In genomic region chr5:133994990-133995333, GRCh38 we compare ENCODE assay signal across 14 cellular contexts. TPM values are rescaled to one million over a fixed set of nuclear protein-coding genes. Genes with fewer than 3 reads are reported as not detected.
DNase-seq lines count a peak whose midpoint lies in the region; TF ChIP-seq lines count a peak whose summit lies in the region.
"Had no signal": no experiment of that assay in that cellular context is flagged by ENCODE, and none has a peak within 500 bp of the region (broad histone marks: within the 10 kb centered on the region; RNA-seq: fewer than 3 reads in every experiment).

No MANE protein-coding gene starts in this region.

- H4K20me1 ChIP-seq in BLaER1: peaks cover 79% of the 10 kb centered on the region

- TF ChIP-seq POLR2A in adrenal gland (IDR thresholded peaks at IDR 0.05): no peak

- intact Hi-C loops in adrenal gland (cut with DNase I): no loop called here

- H3K4me1 ChIP-seq in BLaER1 (peaks cover 91% of the 10 kb centered on the region), HEK293 (ENCODE audit: control insufficient read depth, insufficient read depth, low read length) (peaks cover 32% of the 10 kb centered on the region), adrenal gland (replicated peaks in 1 of 2) (peaks cover 19 to 64% of the 10 kb centered on the region in 2 donors), mucosa of stomach (ENCODE audit: control insufficient read depth, insufficient read depth, low read length) (peaks cover 53% of the 10 kb centered on the region)

- H3K9me3 ChIP-seq in BLaER1 (no peaks in the 10 kb centered on the region), HEK293 (ENCODE audit: control insufficient read depth, insufficient read depth, low read depth, low read length) (no peaks in the 10 kb centered on the region), adrenal gland (replicated peaks in 1 of 3) (no peaks in the 10 kb centered on the region), mucosa of stomach (ENCODE audit: control insufficient read depth, low read length) (no peaks in the 10 kb centered on the region)
- H3K9me3 ChIP-seq: left lung had no signal

- peak overlapping the region; percentile 89 for H3K27ac ChIP-seq in BLaER1
- no peak overlapping the region for H3K27ac ChIP-seq in HEK293 (ENCODE audit: extremely low read depth, low read depth, low read length)
- peak overlapping the region in 3 of 5 donors; percentile 21 to 58 (median 42) for H3K27ac ChIP-seq in adrenal gland
- no peak overlapping the region for H3K27ac ChIP-seq in brain microvascular endothelial cell
- H3K27ac ChIP-seq: left lung had no signal

- H3K4me2 ChIP-seq in BLaER1: peak overlapping the region; percentile 95

- TF ChIP-seq CTCF in HEK293 (tag by site-specific recombination; IDR thresholded peaks at IDR 0.05) (no peak), adrenal gland (IDR thresholded peaks at IDR 0.05) (no peak), brain microvascular endothelial cell (IDR thresholded peaks at IDR 0.05; ENCODE audit: low read depth, low read length, missing control alignments) (no peak)

- H3K9ac ChIP-seq in BLaER1 (peak overlapping the region; percentile 85), mucosa of stomach (ENCODE audit: low read length) (peak overlapping the region; percentile 14)

- DNase-seq in adrenal gland (peak in 1 of 7 donors; percentile 14), HEK293T (ENCODE audit: extremely low spot score) (no peak), Ammon's horn (ENCODE audit: low spot score) (no peak), SW480 (ENCODE audit: low spot score) (no peak), brain microvascular endothelial cell (no peak)
- DNase-seq: anterior cingulate cortex; C1 segment of cervical spinal cord; left lung; NCI-H2029 treated with DMSO at 0.1 percent for 48 hours; stimulated activated CD4-positive, alpha-beta T cell treated with anti-CD3 and anti-CD28 coated beads, Interleukin-2, amount 100 ng/mL, for 48 hours; stimulated activated naive CD8-positive, alpha-beta T cell treated with anti-CD3 and anti-CD28 coated beads, Interleukin-15, amount 100 ng/mL, for 72 hours had no signal

- CTCF ChIA-PET in HEK293 (lab: Yijun Ruan, JAX): interaction anchor here (0.8 to 2.0 kb wide), 4 partner anchors 7 to 71 kb away, joined by 3 to 9 read pairs (median 4); no protein-coding TSS in a partner anchor
- CTCF ChIA-PET in HEK293T (lab: Yijun Ruan, JAX): interaction anchor here (1.1 to 3.3 kb wide), 3 partner anchors 13 to 63 kb away, joined by 3 to 20 read pairs (median 12); no protein-coding TSS in a partner anchor

- H3K36me3 ChIP-seq in BLaER1 (peaks cover 35% of the 10 kb centered on the region), HEK293 (ENCODE audit: control insufficient read depth in 2 of 2, insufficient read depth in 1 of 2, low read length in 2 of 2) (peaks cover 0 to 32% of the 10 kb centered on the region in 2 experiments; a peak in 1 of 3 replicates), adrenal gland (replicated peaks in 1 of 2) (peaks cover 0 to 16% of the 10 kb centered on the region in 2 donors), mucosa of stomach (ENCODE audit: control insufficient read depth, insufficient read depth, low read length) (peaks cover 14% of the 10 kb centered on the region), brain microvascular endothelial cell (replicated peaks) (peaks cover 14% of the 10 kb centered on the region)

- POLR2A ChIA-PET in HEK293 (lab: Yijun Ruan, JAX): interaction anchor here (0.6 to 1.6 kb wide), 3 partner anchors 38 to 315 kb away, joined by 3 to 5 read pairs (median 3); partner anchors contain the start of gene PPP2CA
- POLR2A ChIA-PET in HEK293T (lab: Yijun Ruan, JAX): interaction anchor here (1.7 to 2.8 kb wide), 2 partner anchors 9 kb away, joined by 5 to 19 read pairs; partner anchors contain the start of gene VDAC1

- WGBS in adrenal gland, 4 donors: 45 to 80% (median 57%) methylated on average over 3 to 6 of the region's 6 CpGs

- in situ Hi-C loops in brain microvascular endothelial cell (cut with HindIII; ENCODE audit: low pct_ligation_motif_present, low sequenced_read_pairs): no loop called here

- H3K27me3 ChIP-seq in BLaER1: no peaks in the 10 kb centered on the region
- no peaks in the 10 kb centered on the region for H3K27me3 ChIP-seq in adrenal gland
- H3K27me3 ChIP-seq in mucosa of stomach (ENCODE audit: control insufficient read depth, insufficient read depth, low read length): no peaks in the 10 kb centered on the region
- H3K27me3 ChIP-seq in brain microvascular endothelial cell (replicated peaks): no peaks in the 10 kb centered on the region
- H3K27me3 ChIP-seq: left lung had no signal

- H3K4me3 ChIP-seq in BLaER1 (peak overlapping the region; percentile 67), HEK293 (ENCODE audit: low read depth, low read length) (no peak overlapping the region), adrenal gland (no peak overlapping the region), mucosa of stomach (ENCODE audit: low read length) (no peak overlapping the region), brain microvascular endothelial cell (ENCODE audit: low read depth, low read length) (no peak overlapping the region)
- H3K4me3 ChIP-seq: left lung had no signal

TF ChIP-seq in HEK293, 187 proteins besides CTCF, POLR2A, EP300 and RAD21:
- TF ChIP-seq ZNF600 (tag by site-specific recombination; IDR thresholded peaks at IDR 0.05) (peak; percentile 46; the same call in 1 of the 2 replicates), ZIC2 (tag by site-specific recombination; IDR thresholded peaks at IDR 0.05) (peak; percentile 56; the same call in 1 of the 2 replicates), GLIS1 (tag by site-specific recombination; IDR thresholded peaks at IDR 0.05) (peak; percentile 24; the same call in 1 of the 2 replicates)
- TF ChIP-seq, protein P1, sequence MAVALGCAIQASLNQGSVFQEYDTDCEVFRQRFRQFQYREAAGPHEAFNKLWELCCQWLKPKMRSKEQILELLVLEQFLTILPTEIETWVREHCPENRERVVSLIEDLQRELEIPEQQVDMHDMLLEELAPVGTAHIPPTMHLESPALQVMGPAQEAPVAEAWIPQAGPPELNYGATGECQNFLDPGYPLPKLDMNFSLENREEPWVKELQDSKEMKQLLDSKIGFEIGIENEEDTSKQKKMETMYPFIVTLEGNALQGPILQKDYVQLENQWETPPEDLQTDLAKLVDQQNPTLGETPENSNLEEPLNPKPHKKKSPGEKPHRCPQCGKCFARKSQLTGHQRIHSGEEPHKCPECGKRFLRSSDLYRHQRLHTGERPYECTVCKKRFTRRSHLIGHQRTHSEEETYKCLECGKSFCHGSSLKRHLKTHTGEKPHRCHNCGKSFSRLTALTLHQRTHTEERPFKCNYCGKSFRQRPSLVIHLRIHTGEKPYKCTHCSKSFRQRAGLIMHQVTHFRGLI (tag by site-specific recombination; IDR thresholded peaks at IDR 0.05): no peak

TF ChIP-seq in HEK293T, 16 proteins besides CTCF, POLR2A, EP300 and RAD21:
- TF ChIP-seq SP1 (IDR thresholded peaks at IDR 0.05): no peak
- no peak for TF ChIP-seq CTBP1 (IDR thresholded peaks at IDR 0.05; ENCODE audit: borderline replicate concordance)
- no peak for TF ChIP-seq HDGF (IDR thresholded peaks at IDR 0.05; ENCODE audit: borderline replicate concordance)
- TF ChIP-seq SUZ12 (IDR thresholded peaks at IDR 0.05): no peak
- TF ChIP-seq FOXA1 (IDR thresholded peaks at IDR 0.05): no peak
- TF ChIP-seq L3MBTL2 (conservative IDR thresholded peaks at IDR 0.05): no peak
- no peak for TF ChIP-seq ARNT (IDR thresholded peaks at IDR 0.05)
- TF ChIP-seq LEF1 (IDR thresholded peaks at IDR 0.05; ENCODE audit: borderline replicate concordance): no peak
- no peak for TF ChIP-seq FOXM1 (IDR thresholded peaks at IDR 0.05; ENCODE audit: borderline replicate concordance)
- no peak for TF ChIP-seq ZNF384 (IDR thresholded peaks at IDR 0.05)
- TF ChIP-seq TARDBP (IDR thresholded peaks at IDR 0.05): no peak
- no peak for TF ChIP-seq PKNOX1 (IDR thresholded peaks at IDR 0.05)
- no peak for TF ChIP-seq NFRKB (IDR thresholded peaks at IDR 0.05)
- no peak for TF ChIP-seq FOXK2 (IDR thresholded peaks at IDR 0.05)
- TF ChIP-seq ELF4 (IDR thresholded peaks at IDR 0.05): no peak
- no peak for TF ChIP-seq BHLHE40 (IDR thresholded peaks at IDR 0.05; ENCODE audit: borderline replicate concordance)

RNA-seq across cellular contexts. Expression of gene VDAC1, which starts 9.8 kb away (rescaled TPM):
- total RNA-seq in adrenal gland: 100 to 1,000 TPM; 101 to 237 (median 136) TPM
- 100 to 1,000 TPM in 2 of 3 donors, 10 to 100 TPM in 1; 66.0 to 476 (median 121) TPM for polyA plus RNA-seq in adrenal gland

RNA-seq across cellular contexts. Expression of gene C5orf15, which starts 26.5 kb away (rescaled TPM):
- total RNA-seq in adrenal gland: 10 to 100 TPM; 31.9 to 90.1 (median 53.7) TPM
- 10 to 100 TPM; 16.7 to 62.6 (median 21.2) TPM for polyA plus RNA-seq in adrenal gland

Comparison
In these comparisons a context has a peak if more than half of its experiments do, and no peak if none do; other contexts are left out.
1. H3K27ac ChIP-seq: peak in BLaER1 (single experiment) and adrenal gland (3 of 5); none in HEK293 (single experiment) and brain microvascular endothelial cell (single experiment).